Comparison of ENCODE assay signal across 8 cellular contexts in genomic region chr17:40331743-40332641, GRCh38. TPM values are rescaled to one million over a fixed set of nuclear protein-coding genes. Genes with fewer than 3 reads are reported as not detected.
DNase-seq lines count a peak whose midpoint lies in the region; ATAC-seq and TF ChIP-seq lines count a peak whose summit lies in the region.

No MANE protein-coding gene starts in this region.

- H3K79me2 ChIP-seq in fibroblast of lung (ENCODE audit: control insufficient read depth, insufficient read depth, low read length) (peaks cover 26% of the 10 kb centered on the region), osteoblast (ENCODE audit: insufficient read depth, low read length) (peaks cover 91% of the 10 kb centered on the region), Karpas-422 (ENCODE audit: low read length) (peaks cover 51% of the 10 kb centered on the region)

- H3K4me3 ChIP-seq in CD8-positive, alpha-beta memory T cell (ENCODE audit: low read length), result no peak overlapping the region
- H3K4me3 ChIP-seq in fibroblast of lung (replicated peaks in 1 of 4; ENCODE audit: control extremely low read depth in 1 of 4, insufficient read depth in 1 of 4, low read depth in 3 of 4, low read length in 4 of 4) (peak overlapping the region in 1 of 4 experiments; percentile 21), osteoblast (ENCODE audit: insufficient read depth, low read length) (peak overlapping the region; percentile 55), Karpas-422 (ENCODE audit: low read length) (no peak overlapping the region)

- no peaks in the 10 kb centered on the region for H3K9me2 ChIP-seq in Karpas-422 (replicated peaks; ENCODE audit: insufficient read depth, low read length)

- H3K9ac ChIP-seq in fibroblast of lung (ENCODE audit: insufficient read depth, low read length) (peak overlapping the region; percentile 16), Karpas-422 (ENCODE audit: low read length) (no peak overlapping the region)

- CTCF ChIA-PET in CD8-positive, alpha-beta memory T cell (lab: Charles Lee), result interaction anchor here (0.6 to 6.8 kb wide), 6 partner anchors 9 to 100 kb away, joined by 3 to 33 read pairs (median 4); no protein-coding TSS in a partner anchor

- peaks cover 77% of the 10 kb centered on the region for H3K4me1 ChIP-seq in CD8-positive, alpha-beta memory T cell (ENCODE audit: insufficient read depth, low read length)
- H3K4me1 ChIP-seq in fibroblast of lung (ENCODE audit: control insufficient read depth, extremely low read depth, insufficient read depth, low read length) (peaks cover 52% of the 10 kb centered on the region), osteoblast (ENCODE audit: insufficient read depth, low read length) (peaks cover 66% of the 10 kb centered on the region), Karpas-422 (ENCODE audit: low read length) (peaks cover 49% of the 10 kb centered on the region)

- H2AFZ ChIP-seq in fibroblast of lung (ENCODE audit: low read length) (no peak overlapping the region), osteoblast (ENCODE audit: low read length) (no peak overlapping the region), Karpas-422 (ENCODE audit: low read length) (no peak overlapping the region)

- peaks cover 65 to 85% (median 76%) of the 10 kb centered on the region in 3 donors for H3K4me1 Mint-ChIP-seq in CD8-positive, alpha-beta memory T cell

- H3K36me3 Mint-ChIP-seq in CD8-positive, alpha-beta memory T cell, result peaks cover 3 to 36% (median 9%) of the 10 kb centered on the region in 3 donors

- no peaks in the 10 kb centered on the region for H3K27me3 ChIP-seq in CD8-positive, alpha-beta memory T cell (ENCODE audit: insufficient read depth, low read length, poor library complexity, severe bottlenecking)
- H3K27me3 ChIP-seq in fibroblast of lung (ENCODE audit: control insufficient read depth, insufficient read depth, low read length) (no peaks in the 10 kb centered on the region), osteoblast (ENCODE audit: insufficient read depth, low read length) (no peaks in the 10 kb centered on the region), Karpas-422 (ENCODE audit: low read length) (no peaks in the 10 kb centered on the region)

- H3K9me3 ChIP-seq in CD8-positive, alpha-beta memory T cell (ENCODE audit: low read length), result no peaks in the 10 kb centered on the region
- H3K9me3 ChIP-seq in fibroblast of lung (ENCODE audit: control insufficient read depth, insufficient read depth, low read depth, low read length), result no peaks in the 10 kb centered on the region
- H3K9me3 ChIP-seq in osteoblast (ENCODE audit: low read depth, low read length), result no peaks in the 10 kb centered on the region
- no peaks in the 10 kb centered on the region for H3K9me3 ChIP-seq in Karpas-422 (ENCODE audit: low read length)

- H3K4me3 Mint-ChIP-seq in CD8-positive, alpha-beta memory T cell, result peak overlapping the region in 3 of 7 donors; percentile 26 to 41 (median 35)

- ATAC-seq in HG03378 (IDR thresholded peaks at IDR 0.05; ENCODE audit: unreplicated experiment) (no peak), GM19467 (IDR thresholded peaks at IDR 0.05; ENCODE audit: unreplicated experiment) (no peak)

- peak overlapping the region; percentile 54 for H3K4me2 ChIP-seq in fibroblast of lung (ENCODE audit: extremely low read depth, insufficient read depth, low read length)
- H3K4me2 ChIP-seq in osteoblast (ENCODE audit: insufficient read depth, low read length), result peak overlapping the region; percentile 81
- H3K4me2 ChIP-seq in Karpas-422 (ENCODE audit: low read depth, low read length, poor library complexity, severe bottlenecking), result no peak overlapping the region

- H3K27ac Mint-ChIP-seq in CD8-positive, alpha-beta memory T cell, result peak overlapping the region in 5 of 8 donors; percentile 71 to 98 (median 79)

- peaks cover 13% of the 10 kb centered on the region for H3K36me3 ChIP-seq in CD8-positive, alpha-beta memory T cell (ENCODE audit: insufficient read depth, low read length)
- H3K36me3 ChIP-seq in fibroblast of lung (ENCODE audit: control insufficient read depth, insufficient read depth, low read length) (peaks cover 2% of the 10 kb centered on the region), osteoblast (ENCODE audit: insufficient read depth, low read length) (peaks cover 9% of the 10 kb centered on the region), Karpas-422 (ENCODE audit: insufficient read depth, low read length) (no peaks in the 10 kb centered on the region)

- H3K27ac ChIP-seq in CD8-positive, alpha-beta memory T cell (ENCODE audit: low read depth, low read length), result no peak overlapping the region
- H3K27ac ChIP-seq in fibroblast of lung (ENCODE audit: insufficient read depth, low read length), result peak overlapping the region; percentile 50
- H3K27ac ChIP-seq in osteoblast (ENCODE audit: low read depth, low read length), result peak overlapping the region; percentile 78
- H3K27ac ChIP-seq in Karpas-422 (ENCODE audit: low read length), result no peak overlapping the region

- no peak for DNase-seq in CD8-positive, alpha-beta memory T cell
- DNase-seq in RPMI7951 (ENCODE audit: low read depth) (peak; percentile 92), fibroblast of lung (ENCODE audit: low read depth in 2 of 2) (peak; percentile 69 to 82), osteoblast (ENCODE audit: insufficient read length, low spot score, missing footprints) (peak; percentile 99), Karpas-422 (no peak), G401 (ENCODE audit: low spot score) (no peak)

- TF ChIP-seq CTCF in fibroblast of lung (conservative IDR thresholded peaks at IDR 0.05 in 1 of 2, IDR thresholded peaks at IDR 0.05 in 1 of 2; ENCODE audit: low read depth in 1 of 2, low read length in 2 of 2), result no peak
- no peak for TF ChIP-seq CTCF in osteoblast (IDR thresholded peaks at IDR 0.05; ENCODE audit: extremely low read depth, low read depth, low read length)

- H3K27me3 Mint-ChIP-seq in CD8-positive, alpha-beta memory T cell, result peaks cover 0 to 3% of the 10 kb centered on the region in 2 donors

- POLR2A ChIA-PET in CD8-positive, alpha-beta memory T cell (lab: Charles Lee), result no interaction called here

- in situ Hi-C loops in G401 (cut with HindIII; ENCODE audit: low sequenced_read_pairs), result no loop called here

- H4K20me1 ChIP-seq in fibroblast of lung (ENCODE audit: control insufficient read depth, extremely low read depth, insufficient read depth, low read length), result no peaks in the 10 kb centered on the region
- peaks cover 33% of the 10 kb centered on the region for H4K20me1 ChIP-seq in osteoblast (ENCODE audit: insufficient read depth, low read length)
- peaks cover under 1% of the 10 kb centered on the region; the same call in 1 of the 2 replicates for H4K20me1 ChIP-seq in Karpas-422 (ENCODE audit: insufficient read depth, low read depth, low read length)

- no peaks in the 10 kb centered on the region for H3K9me3 Mint-ChIP-seq in CD8-positive, alpha-beta memory T cell

RNA-seq across cellular contexts. Expression of gene RARA, which starts 23.0 kb away (rescaled TPM):
- total RNA-seq in CD8-positive, alpha-beta memory T cell, result 10 to 100 TPM; 37.4 to 37.8 TPM
- 14.0 TPM for polyA plus RNA-seq in CD8-positive, alpha-beta memory T cell
- 10.2 and 13.3 TPM in 2 replicates for total RNA-seq in RPMI7951 (2014; rRNA removed; shearing (Covaris generic))
- total RNA-seq in fibroblast of lung, result 7.8 and 10.5 TPM in 2 replicates
- polyA plus RNA-seq in fibroblast of lung, result 7.0 and 7.6 TPM in 2 replicates
- 27.6 and 29.8 TPM in 2 replicates for polyA plus RNA-seq in fibroblast of lung (2012)
- 39.2 and 44.6 TPM in 2 replicates for polyA minus RNA-seq in fibroblast of lung (ENCODE audit: low replicate concordance)
- 31.1 and 32.4 TPM in 2 replicates for total RNA-seq in osteoblast
- total RNA-seq in Karpas-422 (2014; rRNA removed; shearing (Covaris generic); ENCODE audit: low replicate concordance), result 21.8 and 22.3 TPM in 2 replicates
- total RNA-seq in G401 (2014; rRNA removed; shearing (Covaris generic)), result 9.5 and 11.8 TPM in 2 replicates

RNA-seq across cellular contexts. Expression of gene GJD3, which starts 32.5 kb away (rescaled TPM):
- total RNA-seq in CD8-positive, alpha-beta memory T cell, result under 1 TPM in 1 of 2 experiments, not detected in 1; 0.24 TPM
- polyA plus RNA-seq in CD8-positive, alpha-beta memory T cell, result 0.40 TPM
- total RNA-seq in RPMI7951 (2014; rRNA removed; shearing (Covaris generic)), result not detected in 2 replicates
- total RNA-seq in fibroblast of lung, result 3.9 and 4.3 TPM in 2 replicates
- 0.16 and 0.99 TPM in 2 replicates for polyA plus RNA-seq in fibroblast of lung
- 0.36 TPM in 1 of 2 replicates, not detected in the other for polyA plus RNA-seq in fibroblast of lung (2012)
- polyA minus RNA-seq in fibroblast of lung (ENCODE audit: low replicate concordance), result 0.63 TPM in 1 of 2 replicates, not detected in the other
- 1.8 and 2.7 TPM in 2 replicates for total RNA-seq in osteoblast
- not detected in 2 replicates for total RNA-seq in Karpas-422 (2014; rRNA removed; shearing (Covaris generic); ENCODE audit: low replicate concordance)
- not detected in 2 replicates for total RNA-seq in G401 (2014; rRNA removed; shearing (Covaris generic))

RNA-seq across cellular contexts. Expression of gene CDC6, which starts 44.3 kb away (rescaled TPM):
- 100 to 1,000 TPM; 107 to 110 TPM for total RNA-seq in CD8-positive, alpha-beta memory T cell
- 0.49 TPM for polyA plus RNA-seq in CD8-positive, alpha-beta memory T cell
- 38.9 and 41.2 TPM in 2 replicates for total RNA-seq in RPMI7951 (2014; rRNA removed; shearing (Covaris generic))
- total RNA-seq in fibroblast of lung (1.3 and 4.5 TPM in 2 replicates), osteoblast (5.1 and 8.3 TPM in 2 replicates)
- polyA plus RNA-seq in fibroblast of lung, result 16.3 and 45.4 TPM in 2 replicates
- 9.1 and 27.8 TPM in 2 replicates for polyA plus RNA-seq in fibroblast of lung (2012)
- polyA minus RNA-seq in fibroblast of lung (ENCODE audit: low replicate concordance), result 2.0 and 6.4 TPM in 2 replicates
- total RNA-seq in Karpas-422 (2014; rRNA removed; shearing (Covaris generic); ENCODE audit: low replicate concordance), result 14.6 and 16.4 TPM in 2 replicates
- 34.1 and 53.5 TPM in 2 replicates for total RNA-seq in G401 (2014; rRNA removed; shearing (Covaris generic))

Comparison
In these comparisons a context has a peak if more than half of its experiments do, and no peak if none do; other contexts are left out.
1. DNase-seq: peak in RPMI7951 (single experiment), fibroblast of lung (2 of 2) and osteoblast (single experiment); none in CD8-positive, alpha-beta memory T cell (0 of 5), Karpas-422 (single experiment) and G401 (single experiment).
2. H3K27ac ChIP-seq: peak in fibroblast of lung (single experiment) and osteoblast (single experiment); none in CD8-positive, alpha-beta memory T cell (single experiment) and Karpas-422 (single experiment).